Comparison of ENCODE assay signal across 8 cellular contexts in genomic region chr12:109097435-109098141, GRCh38. TPM values are rescaled to one million over a fixed set of nuclear protein-coding genes. Genes with fewer than 3 reads are reported as not detected.
A peak's percentile ranks its signal among the peaks of the same experiment; 100 is the strongest.
DNase-seq lines count a peak whose midpoint lies in the region; ATAC-seq, FAIRE-seq and TF ChIP-seq lines count a peak whose summit lies in the region.

UNG (plus strand) TSS chr12:109097597; CDS start chr12:109097680, 83 bp downstream.

- H2AK5ac ChIP-seq in trophoblast cell (ENCODE audit: low read length), result no peak within 1 kb of the TSS

- peaks cover 15% of the 10 kb centered on the region for H3K36me3 Mint-ChIP-seq in T-cell

- TF ChIP-seq EP300 in tibial nerve (IDR thresholded peaks at IDR 0.05), result peak in 1 of 2 donors; percentile 23

- H3K4me3 Mint-ChIP-seq in T-cell, result peak within 1 kb of the TSS; percentile 83 to 86 (median 85)

- H4K12ac ChIP-seq in trophoblast cell (ENCODE audit: low read depth, low read length), result peak within 1 kb of the TSS; percentile 76

- peak; percentile 96 for FAIRE-seq in GM12891 (lab: Jason Lieb, UNC)

- ATAC-seq in HG02852 (IDR thresholded peaks at IDR 0.05; ENCODE audit: unreplicated experiment) (peak; percentile 92), T-cell (replicated peaks in 1 of 4) (peak; percentile 90 to 94 (median 91))

- no peaks in the 10 kb centered on the region for H3K79me2 ChIP-seq in trophoblast cell (ENCODE audit: control insufficient read depth, insufficient read depth, low read length, poor library complexity)

- TF ChIP-seq POLR2A in GM12891 (IDR thresholded peaks at IDR 0.05; ENCODE audit: low read depth, low read length) (peak; percentile 50; the same call in 1 of the 2 replicates), tibial nerve (IDR thresholded peaks at IDR 0.05) (no peak)

- H3K36me3 ChIP-seq in adipocyte (ENCODE audit: control insufficient read depth, insufficient read depth, low read length, severe bottlenecking) (peaks cover 6% of the 10 kb centered on the region), cardiac muscle cell (peaks cover 16% of the 10 kb centered on the region), trophoblast cell (ENCODE audit: control insufficient read depth in 1 of 2, insufficient read depth in 2 of 2, low read length in 2 of 2) (peaks cover 13 to 19% of the 10 kb centered on the region in 2 experiments), tibial nerve (peaks cover 0 to 27% (median 0%) of the 10 kb centered on the region in 3 donors)

- no peak within 1 kb of the TSS for H2BK5ac ChIP-seq in trophoblast cell (ENCODE audit: low read depth, low read length, poor library complexity)

- H2BK120ac ChIP-seq in trophoblast cell (ENCODE audit: insufficient read depth, low read length, poor library complexity), result no peak within 1 kb of the TSS

- POLR2A ChIA-PET in T-cell (lab: Charles Lee), result interaction anchor here in 1 of 2 donors (0.6 kb wide), 1 partner anchor 58 kb away, joined by 4 read pairs; no protein-coding TSS in a partner anchor

- H3K9me3 Mint-ChIP-seq in T-cell, result no peaks in the 10 kb centered on the region

- H3K9me3 ChIP-seq in adipocyte (ENCODE audit: control insufficient read depth, low read length), result no peaks in the 10 kb centered on the region
- no peaks in the 10 kb centered on the region for H3K9me3 ChIP-seq in cardiac muscle cell (ENCODE audit: low read depth)
- no peaks in the 10 kb centered on the region for H3K9me3 ChIP-seq in trophoblast cell (ENCODE audit: insufficient read depth, low read depth, low read length)
- H3K9me3 ChIP-seq in tibial nerve, result no peaks in the 10 kb centered on the region

- H2AFZ ChIP-seq in trophoblast cell (ENCODE audit: insufficient read depth, low read length, poor library complexity), result peak within 1 kb of the TSS; percentile 88

- H4K8ac ChIP-seq in trophoblast cell (ENCODE audit: low read depth, low read length), result peak within 1 kb of the TSS; percentile 55

- H2BK12ac ChIP-seq in trophoblast cell (ENCODE audit: low read length), result no peak within 1 kb of the TSS

- H4K91ac ChIP-seq in trophoblast cell (ENCODE audit: low read depth, low read length), result peak within 1 kb of the TSS; percentile 20

- peak within 1 kb of the TSS; percentile 74 for H3K27ac ChIP-seq in cardiac muscle cell
- H3K27ac ChIP-seq in trophoblast cell (ENCODE audit: low read depth, low read length), result peak within 1 kb of the TSS; percentile 39
- H3K27ac ChIP-seq in tibial nerve, result peak within 1 kb of the TSS; percentile 58 to 95 (median 86)

- H3K9ac ChIP-seq in adipocyte (ENCODE audit: low read length) (peak within 1 kb of the TSS; percentile 98), trophoblast cell (ENCODE audit: low read length) (peak within 1 kb of the TSS; percentile 79)

- peak within 1 kb of the TSS; percentile 84 for H3K4me2 ChIP-seq in trophoblast cell (ENCODE audit: low read length)

- H3K18ac ChIP-seq in trophoblast cell (ENCODE audit: low read length), result peak within 1 kb of the TSS; percentile 43

- peaks cover 7% of the 10 kb centered on the region for H3K79me1 ChIP-seq in trophoblast cell (ENCODE audit: low read length)

- H3K27ac Mint-ChIP-seq in T-cell, result peak within 1 kb of the TSS; percentile 85 to 89

- H3K27me3 Mint-ChIP-seq in T-cell, result no peaks in the 10 kb centered on the region

- TF ChIP-seq CTCF in cardiac muscle cell (IDR thresholded peaks at IDR 0.05; ENCODE audit: low read depth, low read length) (no peak), tibial nerve (IDR thresholded peaks at IDR 0.05) (peak in 1 of 5 experiments; percentile 30)

- no CpG with 5 or more reads among the region's 68 CpGs for WGBS in trophoblast cell (ENCODE audit: extremely low coverage, insufficient coverage, insufficient read length)
- WGBS in tibial nerve, 2 donors, result 0 to 1% methylated on average over 42 of the region's 68 CpGs

- peak within 1 kb of the TSS; percentile 68 for H3K14ac ChIP-seq in trophoblast cell (ENCODE audit: low read length)

- H3K4me3 ChIP-seq in adipocyte (ENCODE audit: low read length) (peak within 1 kb of the TSS; percentile 98), cardiac muscle cell (peak within 1 kb of the TSS; percentile 54), trophoblast cell (ENCODE audit: low read depth, low read length) (peak within 1 kb of the TSS; percentile 79), tibial nerve (peak within 1 kb of the TSS; percentile 69 to 91 (median 84))

- CTCF ChIA-PET in T-cell (lab: Charles Lee), result no interaction called here

- no peaks in the 10 kb centered on the region for H3K27me3 ChIP-seq in adipocyte (replicated peaks; ENCODE audit: control insufficient read depth, insufficient read depth, low read length)
- no peaks in the 10 kb centered on the region for H3K27me3 ChIP-seq in cardiac muscle cell
- no peaks in the 10 kb centered on the region for H3K27me3 ChIP-seq in trophoblast cell (ENCODE audit: insufficient read depth, low read length)
- H3K27me3 ChIP-seq in tibial nerve, result no peaks in the 10 kb centered on the region

- H3K4ac ChIP-seq in trophoblast cell (ENCODE audit: low read depth, low read length), result peak within 1 kb of the TSS; percentile 42

- H3K4me1 ChIP-seq in adipocyte (ENCODE audit: control insufficient read depth, insufficient read depth, low read length) (peaks cover 40% of the 10 kb centered on the region), cardiac muscle cell (ENCODE audit: low read depth) (peaks cover 10% of the 10 kb centered on the region), trophoblast cell (ENCODE audit: control insufficient read depth in 1 of 2, insufficient read depth in 2 of 2, low read length in 2 of 2) (peaks cover 6 to 8% of the 10 kb centered on the region in 2 experiments), tibial nerve (peaks cover 0 to 39% (median 13%) of the 10 kb centered on the region in 4 donors)

- peaks cover 40 to 44% (median 43%) of the 10 kb centered on the region in 3 donors for H3K4me1 Mint-ChIP-seq in T-cell

- DNase-seq in GM12891 (ENCODE audit: insufficient read length, low spot score) (peak; percentile 96), NCI-H146 (lab: John Stamatoyannopoulos, UW) (peak; percentile 97), T-cell (peak; percentile 91 to 98 (median 96)), adipocyte (ENCODE audit: low read depth) (peak; percentile 99), cardiac muscle cell (ENCODE audit: low read depth in 1 of 2, low spot score in 1 of 2) (peak; percentile 97 to 98), trophoblast cell (peak; percentile 98), tibial nerve (ENCODE audit: low spot score in 2 of 2) (peak; percentile 95 to 97)

- H3K23ac ChIP-seq in trophoblast cell (ENCODE audit: low read length), result no peak within 1 kb of the TSS

TF ChIP-seq in GM12891, 5 proteins besides CTCF, POLR2A, EP300 and RAD21:
- TF ChIP-seq TAF1 (IDR thresholded peaks at IDR 0.05; ENCODE audit: low read depth, low read length) (no peak), SPI1 (IDR thresholded peaks at IDR 0.05; ENCODE audit: low read depth, low read length) (no peak), POLR2AphosphoS5 (IDR thresholded peaks at IDR 0.05; ENCODE audit: low read depth, low read length) (no peak), PAX5 (IDR thresholded peaks at IDR 0.05; ENCODE audit: insufficient read depth, low read length, severe bottlenecking) (no peak), POU2F2 (IDR thresholded peaks at IDR 0.05; ENCODE audit: low read depth, low read length) (no peak)

RNA-seq across cellular contexts. Expression of gene UNG, which starts in this region (rescaled TPM):
- polyA plus RNA-seq in GM12891 (2012; ENCODE audit: low read depth, missing spikeins), result 31.9 TPM
- total RNA-seq in T-cell (10 to 100 TPM in 3 of 5 donors, 1 to 10 TPM in 2; 8.7 to 19.7 (median 16.8) TPM), cardiac muscle cell (133 and 159 TPM in 2 replicates), tibial nerve (10 to 100 TPM; 17.4 to 26.9 (median 21.3) TPM)
- 78.5 and 85.7 TPM in 2 replicates for polyA plus RNA-seq in cardiac muscle cell
- polyA plus RNA-seq in trophoblast cell (2013), result 20.2 and 21.3 TPM in 2 replicates

Comparison
In these comparisons a context has a peak if more than half of its experiments do, and no peak if none do; other contexts are left out.
1. Peak in every context shown above with its lines: DNase-seq, ATAC-seq, H3K4me3 ChIP-seq and H3K27ac ChIP-seq.